ENCODE assay signal across 9 cellular contexts in genomic region chr11:124633355-124633754, GRCh38. TPM values are rescaled to one million over a fixed set of nuclear protein-coding genes. Genes with fewer than 3 reads are reported as not detected.
DNase-seq lines count a peak whose midpoint lies in the region; ATAC-seq and TF ChIP-seq lines count a peak whose summit lies in the region.
"Had no signal": no experiment of that assay in that cellular context is flagged by ENCODE, and none has a peak within 500 bp of the region (broad histone marks: within the 10 kb centered on the region; RNA-seq: fewer than 3 reads in every experiment).

No MANE protein-coding gene starts in this region.

- H3K36me3 Mint-ChIP-seq in glutamatergic neuron (ENCODE audit: unreplicated experiment): no peaks in the 10 kb centered on the region

- CTCF ChIA-PET in PC-9 (lab: Charles Lee): no interaction called here

- H3K79me2 ChIP-seq in PC-9 (ENCODE audit: low read depth): no peaks in the 10 kb centered on the region

- H4K20me1 ChIP-seq in PC-9 (ENCODE audit: insufficient read depth): peaks cover 6% of the 10 kb centered on the region; the same call in 1 of the 2 replicates

- H3K4me3 ChIP-seq in PC-9: no peak overlapping the region
- H3K4me3 ChIP-seq: gastroesophageal sphincter, SJSA1 had no signal

- H3K27ac ChIP-seq in PC-9: no peak overlapping the region
- H3K27ac ChIP-seq: gastroesophageal sphincter, SJSA1 had no signal

- H3K27me3 Mint-ChIP-seq in glutamatergic neuron (ENCODE audit: unreplicated experiment): no peaks in the 10 kb centered on the region

- TF ChIP-seq CTCF in PC-9 (conservative IDR thresholded peaks at IDR 0.05): peak; percentile 44; the same call in 1 of the 2 replicates
- TF ChIP-seq CTCF in glutamatergic neuron (IDR thresholded peaks at IDR 0.05; ENCODE audit: partially characterized antibody, unreplicated experiment): peak; percentile 27

- ATAC-seq in HG02938 (IDR thresholded peaks at IDR 0.05; ENCODE audit: unreplicated experiment): no peak
- ATAC-seq: gastroesophageal sphincter had no signal

- no peak overlapping the region for H2AFZ ChIP-seq in PC-9

- intact Hi-C loops in PC-9 (cut with micrococcal nuclease; ENCODE audit: unreplicated experiment): no loop called here

- no peak overlapping the region for H3K4me2 ChIP-seq in PC-9

- H3K9me2 ChIP-seq in PC-9 (ENCODE audit: insufficient read depth): no peaks in the 10 kb centered on the region

- H3K4me1 Mint-ChIP-seq in glutamatergic neuron (ENCODE audit: low read depth, unreplicated experiment): no peaks in the 10 kb centered on the region

- H3K9me3 ChIP-seq in PC-9 (ENCODE audit: insufficient read depth, low read depth): no peaks in the 10 kb centered on the region
- H3K9me3 ChIP-seq: gastroesophageal sphincter, SJSA1 had no signal

- no TSS peak for BruUV-seq in PC-9 (replicated peaks; lab: Mats Ljungman, UMichigan)

- H3K27me3 ChIP-seq in PC-9 (ENCODE audit: insufficient read depth, low read depth): no peaks in the 10 kb centered on the region
- H3K27me3 ChIP-seq: gastroesophageal sphincter, SJSA1 had no signal

- no peaks in the 10 kb centered on the region for H3K4me1 ChIP-seq in PC-9 (replicated peaks; ENCODE audit: insufficient read depth)
- H3K4me1 ChIP-seq: gastroesophageal sphincter, SJSA1 had no signal

- peaks cover 13% of the 10 kb centered on the region for H3K36me3 ChIP-seq in PC-9 (ENCODE audit: low read depth)

- no peak overlapping the region for H3K27ac Mint-ChIP-seq in glutamatergic neuron (ENCODE audit: unreplicated experiment)

- POLR2A ChIA-PET in PC-9 (lab: Charles Lee; ENCODE audit: unreplicated experiment): no interaction called here

- H3F3A ChIP-seq in PC-9 (ENCODE audit: insufficient read depth, low read depth): peaks cover 3% of the 10 kb centered on the region; the same call in 1 of the 2 replicates

- DNase-seq in ELR (ENCODE audit: low read depth): peak; percentile 46
- no peak for DNase-seq in PC-9
- no peak for DNase-seq in glutamatergic neuron
- DNase-seq in NCI-H510A treated with DMSO at 0.1 percent for 48 hours (lab: John Stamatoyannopoulos, UW): no peak
- DNase-seq in NCI-H69 (lab: John Stamatoyannopoulos, UW): no peak
- DNase-seq: activated gamma-delta T cell had no signal

- H3K9me3 Mint-ChIP-seq in glutamatergic neuron (ENCODE audit: unreplicated experiment): no peaks in the 10 kb centered on the region

- no peak overlapping the region for H3K4me3 Mint-ChIP-seq in glutamatergic neuron (ENCODE audit: unreplicated experiment)

RNA-seq across cellular contexts. Expression of gene TBRG1, which starts 10.7 kb away (rescaled TPM):
- total RNA-seq in PC-9 (2021) (22.3 and 24.3 TPM in 2 replicates), glutamatergic neuron (ENCODE audit: unreplicated experiment) (35.3 TPM)

RNA-seq across cellular contexts. Expression of gene PANX3, which starts 22.1 kb away (rescaled TPM):
- not detected in 2 replicates for total RNA-seq in PC-9 (2021)
- total RNA-seq in glutamatergic neuron (ENCODE audit: unreplicated experiment): not detected
- total RNA-seq: SJSA1 had no signal

RNA-seq across cellular contexts. Expression of gene SIAE, which starts 40.2 kb away (rescaled TPM):
- total RNA-seq in PC-9 (2021) (29.2 and 37.9 TPM in 2 replicates), glutamatergic neuron (ENCODE audit: unreplicated experiment) (4.5 TPM)

RNA-seq across cellular contexts. Expression of gene SPA17, which starts 40.3 kb away (rescaled TPM):
- 6.1 and 15.7 TPM in 2 replicates for total RNA-seq in PC-9 (2021)
- 4.6 TPM for total RNA-seq in glutamatergic neuron (ENCODE audit: unreplicated experiment)
